ENCODE assay signal across 1 cellular context in the genomic region with DNA sequence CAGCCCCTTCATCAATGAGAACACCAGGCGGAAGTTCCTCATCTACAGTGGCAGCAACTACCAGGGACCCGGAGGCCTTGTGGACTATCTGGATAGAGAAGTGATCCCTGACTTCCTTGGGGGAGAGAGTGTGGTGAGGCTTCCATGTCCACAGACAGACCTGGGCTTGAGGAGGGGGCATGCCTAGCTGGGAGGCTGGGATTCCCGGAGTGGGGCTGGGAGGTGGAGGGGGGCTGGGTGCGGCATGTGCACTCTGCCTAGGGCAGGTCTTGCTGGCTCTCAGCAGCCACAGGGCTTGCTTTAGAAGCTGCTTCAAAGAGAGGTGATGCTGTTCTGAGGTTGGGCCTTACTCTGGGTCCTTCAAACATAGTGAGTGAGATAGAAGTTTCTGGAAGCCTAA.
TF ChIP-seq lines count a peak whose summit lies in the region.

No MANE protein-coding gene starts in this region.

TF ChIP-seq in HepG2, 621 proteins besides CTCF, POLR2A, EP300 and RAD21:
- no peak for TF ChIP-seq NCOA1 (CRISPR knock-in tag; IDR thresholded peaks at IDR 0.05)
- TF ChIP-seq, protein P1, sequence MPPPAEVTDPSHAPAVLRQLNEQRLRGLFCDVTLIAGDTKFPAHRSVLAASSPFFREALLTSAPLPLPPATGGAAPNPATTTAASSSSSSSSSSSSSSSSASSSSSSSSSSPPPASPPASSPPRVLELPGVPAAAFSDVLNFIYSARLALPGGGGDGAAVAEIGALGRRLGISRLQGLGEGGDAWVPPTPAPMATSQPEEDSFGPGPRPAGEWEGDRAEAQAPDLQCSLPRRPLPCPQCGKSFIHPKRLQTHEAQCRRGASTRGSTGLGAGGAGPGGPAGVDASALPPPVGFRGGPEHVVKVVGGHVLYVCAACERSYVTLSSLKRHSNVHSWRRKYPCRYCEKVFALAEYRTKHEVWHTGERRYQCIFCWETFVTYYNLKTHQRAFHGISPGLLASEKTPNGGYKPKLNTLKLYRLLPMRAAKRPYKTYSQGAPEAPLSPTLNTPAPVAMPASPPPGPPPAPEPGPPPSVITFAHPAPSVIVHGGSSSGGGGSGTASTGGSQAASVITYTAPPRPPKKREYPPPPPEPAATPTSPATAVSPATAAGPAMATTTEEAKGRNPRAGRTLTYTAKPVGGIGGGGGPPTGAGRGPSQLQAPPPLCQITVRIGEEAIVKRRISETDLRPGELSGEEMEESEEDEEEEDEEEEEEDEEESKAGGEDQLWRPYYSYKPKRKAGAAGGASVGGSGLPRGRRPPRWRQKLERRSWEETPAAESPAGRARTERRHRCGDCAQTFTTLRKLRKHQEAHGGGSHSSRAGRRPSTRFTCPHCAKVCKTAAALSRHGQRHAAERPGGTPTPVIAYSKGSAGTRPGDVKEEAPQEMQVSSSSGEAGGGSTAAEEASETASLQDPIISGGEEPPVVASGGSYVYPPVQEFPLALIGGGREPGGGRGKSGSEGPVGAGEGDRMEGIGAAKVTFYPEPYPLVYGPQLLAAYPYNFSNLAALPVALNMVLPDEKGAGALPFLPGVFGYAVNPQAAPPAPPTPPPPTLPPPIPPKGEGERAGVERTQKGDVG (CRISPR knock-in tag; IDR thresholded peaks at IDR 0.05; ENCODE audit: borderline replicate concordance) = 0 out of 2 replicates have a peak, but pooled peaks have one; percentile 17
